In the genomic region with DNA sequence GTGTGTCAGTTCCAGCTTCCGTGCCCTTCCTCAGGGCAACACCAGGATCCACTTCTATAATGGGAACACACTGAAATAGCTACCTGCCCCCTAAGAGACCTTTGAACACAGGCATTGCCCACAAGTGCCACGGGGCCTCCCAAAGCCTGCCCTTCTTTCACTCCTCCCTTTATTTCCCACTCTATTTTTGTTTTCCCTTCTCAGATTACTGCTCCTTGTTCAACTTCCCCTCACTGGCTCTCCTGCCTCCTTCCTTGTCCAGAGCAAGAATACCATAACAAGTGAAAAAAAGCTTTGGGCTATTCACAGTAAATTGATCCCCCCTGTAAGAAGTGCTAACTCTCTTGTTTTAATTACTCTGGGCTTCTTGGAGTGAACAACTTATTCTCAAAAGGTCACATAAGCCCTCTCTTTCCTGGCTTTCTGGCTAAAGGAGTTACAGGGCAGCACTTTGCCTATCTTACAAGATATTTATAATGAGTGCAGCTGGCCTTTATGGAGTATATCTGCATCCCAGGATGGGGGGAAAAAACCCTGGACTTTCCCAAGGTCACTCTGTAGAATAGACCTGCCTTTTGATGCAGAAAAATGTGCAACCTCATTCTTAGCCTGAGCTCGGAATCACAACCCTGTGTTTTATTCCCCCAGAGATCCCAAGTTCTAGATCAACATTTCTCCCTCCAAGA, we compare ENCODE assay signal across 23 cellular contexts. TPM values are rescaled to one million over a fixed set of nuclear protein-coding genes. Genes with fewer than 3 reads are reported as not detected.
DNase-seq lines count a peak whose midpoint lies in the region; ATAC-seq and TF ChIP-seq lines count a peak whose summit lies in the region.
"Had no signal": no experiment of that assay in that cellular context is flagged by ENCODE, and none has a peak within 500 bp of the region (broad histone marks: within the 10 kb centered on the region; RNA-seq: fewer than 3 reads in every experiment).

No MANE protein-coding gene starts in this region.

- H3K4me3 Mint-ChIP-seq in activated CD4-positive, alpha-beta memory T cell treated with anti-CD3 and anti-CD28 coated beads for 36 hours: no peak overlapping the region
- H3K4me3 Mint-ChIP-seq in activated CD8-positive, alpha-beta T cell treated with anti-CD3 and anti-CD28 coated beads for 36 hours: no peak overlapping the region
- H3K4me3 Mint-ChIP-seq: activated CD4-positive, alpha-beta T cell treated with anti-CD3 and anti-CD28 coated beads, Interleukin-2, amount 10 ng/mL, durations not matched to agents 24 days and 14 days; activated naive CD8-positive, alpha-beta T cell treated with anti-CD3 and anti-CD28 coated beads, Interleukin-2, amount 10 ng/mL, durations not matched to agents 7 days and 5 days had no signal

- TF ChIP-seq CTCF in right atrium auricular region (IDR thresholded peaks at IDR 0.05): no peak
- no peak for TF ChIP-seq CTCF in activated CD8-positive, alpha-beta T cell treated with anti-CD3 and anti-CD28 coated beads for 36 hours (IDR thresholded peaks at IDR 0.05)

- intact Hi-C loops in activated CD4-positive, alpha-beta memory T cell treated with anti-CD3 and anti-CD28 coated beads for 36 hours (cut with micrococcal nuclease): no loop called here
- intact Hi-C loops in activated CD8-positive, alpha-beta T cell treated with anti-CD3 and anti-CD28 coated beads for 36 hours (cut with micrococcal nuclease): no loop called here

- DNase-seq in HEK293T (ENCODE audit: extremely low spot score) (no peak), adipocyte (ENCODE audit: low read depth) (peak; percentile 41), right atrium auricular region (ENCODE audit: low spot score) (no peak), NAMALWA (ENCODE audit: low spot score) (no peak), NCI-H82 (lab: John Stamatoyannopoulos, UW) (no peak)
- DNase-seq in activated CD4-positive, alpha-beta memory T cell treated with anti-CD3 and anti-CD28 coated beads for 36 hours: no peak
- DNase-seq in activated CD8-positive, alpha-beta T cell treated with anti-CD3 and anti-CD28 coated beads for 36 hours: no peak
- DNase-seq: activated CD4-positive, alpha-beta T cell treated with anti-CD3 and anti-CD28 coated beads, Interleukin-2, amount 10 ng/mL, durations not matched to agents 24 days and 14 days; activated CD8-positive, alpha-beta memory T cell treated with anti-CD3 and anti-CD28 coated beads, Interleukin-2, amount 50 U/mL, for 4 hours; activated naive CD8-positive, alpha-beta T cell treated with anti-CD3 and anti-CD28 coated beads, Interleukin-2, amount 10 ng/mL, durations not matched to agents 7 days and 5 days; brain microvascular endothelial cell; cortex of kidney; GF-D8; NCI-H748 treated with DMSO at 0.1 percent for 48 hours; OCI-M1; pancreas; stomach; T-helper 1 cell; upper lobe of left lung had no signal

- no peaks in the 10 kb centered on the region for H3K36me3 Mint-ChIP-seq in activated CD4-positive, alpha-beta memory T cell treated with anti-CD3 and anti-CD28 coated beads for 36 hours
- H3K36me3 Mint-ChIP-seq in activated CD8-positive, alpha-beta T cell treated with anti-CD3 and anti-CD28 coated beads for 36 hours (ENCODE audit: low read depth): no peaks in the 10 kb centered on the region
- H3K36me3 Mint-ChIP-seq: activated naive CD8-positive, alpha-beta T cell treated with anti-CD3 and anti-CD28 coated beads, Interleukin-2, amount 10 ng/mL, durations not matched to agents 7 days and 5 days had no signal

- H3K27ac ChIP-seq in right atrium auricular region (peak overlapping the region; percentile 47 to 49), rectal smooth muscle tissue (ENCODE audit: low read depth, low read length) (peak overlapping the region; percentile 30)
- H3K27ac ChIP-seq: brain microvascular endothelial cell, hepatocyte, pancreas, upper lobe of left lung had no signal

- no peaks in the 10 kb centered on the region for H3K9me3 ChIP-seq in adipocyte (ENCODE audit: control insufficient read depth, low read length)
- no peaks in the 10 kb centered on the region for H3K9me3 ChIP-seq in right atrium auricular region
- H3K9me3 ChIP-seq: pancreas, stomach, upper lobe of left lung had no signal

- H3K27ac Mint-ChIP-seq in activated CD4-positive, alpha-beta memory T cell treated with anti-CD3 and anti-CD28 coated beads for 36 hours: no peak overlapping the region
- H3K27ac Mint-ChIP-seq in activated CD8-positive, alpha-beta T cell treated with anti-CD3 and anti-CD28 coated beads for 36 hours: no peak overlapping the region
- H3K27ac Mint-ChIP-seq: activated CD4-positive, alpha-beta T cell treated with anti-CD3 and anti-CD28 coated beads, Interleukin-2, amount 10 ng/mL, durations not matched to agents 24 days and 14 days; activated naive CD8-positive, alpha-beta T cell treated with anti-CD3 and anti-CD28 coated beads, Interleukin-2, amount 10 ng/mL, durations not matched to agents 7 days and 5 days had no signal

- CTCF ChIA-PET in HEK293T (lab: Yijun Ruan, JAX): no interaction called here
- CTCF ChIA-PET in activated CD4-positive, alpha-beta memory T cell treated with anti-CD3 and anti-CD28 coated beads for 36 hours (lab: Charles Lee): no interaction called here
- CTCF ChIA-PET in activated CD8-positive, alpha-beta T cell treated with anti-CD3 and anti-CD28 coated beads for 36 hours (lab: Charles Lee): no interaction called here

- no peaks in the 10 kb centered on the region for H3K9me3 Mint-ChIP-seq in activated CD4-positive, alpha-beta memory T cell treated with anti-CD3 and anti-CD28 coated beads for 36 hours
- H3K9me3 Mint-ChIP-seq in activated CD8-positive, alpha-beta T cell treated with anti-CD3 and anti-CD28 coated beads for 36 hours: no peaks in the 10 kb centered on the region
- H3K9me3 Mint-ChIP-seq: activated CD4-positive, alpha-beta T cell treated with anti-CD3 and anti-CD28 coated beads, Interleukin-2, amount 10 ng/mL, durations not matched to agents 24 days and 14 days; activated naive CD8-positive, alpha-beta T cell treated with anti-CD3 and anti-CD28 coated beads, Interleukin-2, amount 10 ng/mL, durations not matched to agents 7 days and 5 days had no signal

- POLR2A ChIA-PET in HEK293T (lab: Yijun Ruan, JAX): no interaction called here
- POLR2A ChIA-PET in activated CD4-positive, alpha-beta memory T cell treated with anti-CD3 and anti-CD28 coated beads for 36 hours (lab: Charles Lee): no interaction called here
- POLR2A ChIA-PET in activated CD8-positive, alpha-beta T cell treated with anti-CD3 and anti-CD28 coated beads for 36 hours (lab: Charles Lee): no interaction called here

- no peak for ATAC-seq in activated CD8-positive, alpha-beta T cell treated with anti-CD3 and anti-CD28 coated beads for 36 hours
- ATAC-seq: pancreas had no signal

- no peaks in the 10 kb centered on the region for H3K4me1 Mint-ChIP-seq in activated CD4-positive, alpha-beta memory T cell treated with anti-CD3 and anti-CD28 coated beads for 36 hours (ENCODE audit: low read depth)
- H3K4me1 Mint-ChIP-seq in activated CD8-positive, alpha-beta T cell treated with anti-CD3 and anti-CD28 coated beads for 36 hours (ENCODE audit: low read depth): no peaks in the 10 kb centered on the region
- H3K4me1 Mint-ChIP-seq: activated CD4-positive, alpha-beta T cell treated with anti-CD3 and anti-CD28 coated beads, Interleukin-2, amount 10 ng/mL, durations not matched to agents 24 days and 14 days; activated naive CD8-positive, alpha-beta T cell treated with anti-CD3 and anti-CD28 coated beads, Interleukin-2, amount 10 ng/mL, durations not matched to agents 7 days and 5 days had no signal

- no peaks in the 10 kb centered on the region for H3K27me3 ChIP-seq in adipocyte (replicated peaks; ENCODE audit: control insufficient read depth, insufficient read depth, low read length)
- no peaks in the 10 kb centered on the region for H3K27me3 ChIP-seq in right atrium auricular region
- no peaks in the 10 kb centered on the region for H3K27me3 ChIP-seq in rectal smooth muscle tissue (ENCODE audit: control insufficient read depth, insufficient read depth, low read length)
- H3K27me3 ChIP-seq: brain microvascular endothelial cell, hepatocyte, pancreas, stomach, upper lobe of left lung had no signal

- no peak overlapping the region for H3K9ac ChIP-seq in adipocyte (ENCODE audit: low read length)
- H3K9ac ChIP-seq in rectal smooth muscle tissue (ENCODE audit: low read length): no peak overlapping the region

- H3K36me3 ChIP-seq in adipocyte (ENCODE audit: control insufficient read depth, insufficient read depth, low read length, severe bottlenecking): no peaks in the 10 kb centered on the region
- H3K36me3 ChIP-seq in right atrium auricular region: no peaks in the 10 kb centered on the region
- H3K36me3 ChIP-seq in rectal smooth muscle tissue (ENCODE audit: control insufficient read depth, insufficient read depth, low read length): no peaks in the 10 kb centered on the region
- H3K36me3 ChIP-seq: brain microvascular endothelial cell, pancreas, stomach, upper lobe of left lung had no signal

- H3K4me1 ChIP-seq in adipocyte (ENCODE audit: control insufficient read depth, insufficient read depth, low read length) (peaks cover 7% of the 10 kb centered on the region), right atrium auricular region (peaks cover 0 to 12% of the 10 kb centered on the region in 2 donors), rectal smooth muscle tissue (ENCODE audit: control insufficient read depth, insufficient read depth, low read length) (no peaks in the 10 kb centered on the region)
- H3K4me1 ChIP-seq: pancreas, upper lobe of left lung had no signal

- no peak overlapping the region for H3K4me3 ChIP-seq in adipocyte (ENCODE audit: low read length)
- H3K4me3 ChIP-seq in right atrium auricular region: no peak overlapping the region
- no peak overlapping the region for H3K4me3 ChIP-seq in rectal smooth muscle tissue (ENCODE audit: low read length)
- H3K4me3 ChIP-seq: hepatocyte, lung, pancreas, stomach, upper lobe of left lung had no signal

- no peaks in the 10 kb centered on the region for H3K27me3 Mint-ChIP-seq in activated CD4-positive, alpha-beta memory T cell treated with anti-CD3 and anti-CD28 coated beads for 36 hours
- peaks cover 1% of the 10 kb centered on the region for H3K27me3 Mint-ChIP-seq in activated CD8-positive, alpha-beta T cell treated with anti-CD3 and anti-CD28 coated beads for 36 hours
- H3K27me3 Mint-ChIP-seq: activated naive CD8-positive, alpha-beta T cell treated with anti-CD3 and anti-CD28 coated beads, Interleukin-2, amount 10 ng/mL, durations not matched to agents 7 days and 5 days had no signal

TF ChIP-seq in HEK293T, 16 proteins besides CTCF, POLR2A, EP300 and RAD21:
- TF ChIP-seq L3MBTL2 (conservative IDR thresholded peaks at IDR 0.05) (peak; percentile 70), FOXM1 (IDR thresholded peaks at IDR 0.05; ENCODE audit: borderline replicate concordance) (no peak)

RNA-seq across cellular contexts. Expression of a gene that starts 11.3 kb away (rescaled TPM):
- total RNA-seq in right atrium auricular region: not detected
- not detected for total RNA-seq in activated CD4-positive, alpha-beta memory T cell treated with anti-CD3 and anti-CD28 coated beads for 36 hours
- total RNA-seq in activated CD8-positive, alpha-beta T cell treated with anti-CD3 and anti-CD28 coated beads for 36 hours: not detected
- total RNA-seq: activated CD4-positive, alpha-beta T cell treated with anti-CD3 and anti-CD28 coated beads, Interleukin-2, amount 10 ng/mL, durations not matched to agents 24 days and 14 days; activated naive CD8-positive, alpha-beta T cell treated with anti-CD3 and anti-CD28 coated beads, Interleukin-2, amount 10 ng/mL, durations not matched to agents 7 days and 5 days; endothelial cell of umbilical vein; hepatocyte; lung; pancreas; stomach; upper lobe of left lung had no signal

RNA-seq across cellular contexts. Expression of a gene that starts 43.0 kb away (rescaled TPM):
- total RNA-seq in right atrium auricular region: not detected
- total RNA-seq in activated CD4-positive, alpha-beta memory T cell treated with anti-CD3 and anti-CD28 coated beads for 36 hours: not detected
- not detected for total RNA-seq in activated CD8-positive, alpha-beta T cell treated with anti-CD3 and anti-CD28 coated beads for 36 hours
- total RNA-seq: activated CD4-positive, alpha-beta T cell treated with anti-CD3 and anti-CD28 coated beads, Interleukin-2, amount 10 ng/mL, durations not matched to agents 24 days and 14 days; activated naive CD8-positive, alpha-beta T cell treated with anti-CD3 and anti-CD28 coated beads, Interleukin-2, amount 10 ng/mL, durations not matched to agents 7 days and 5 days; endothelial cell of umbilical vein; hepatocyte; pancreas had no signal
